1 cellular context compared by ENCODE assay signal in genomic region chr20:50403565-50404418, GRCh38.
TF ChIP-seq lines count a peak whose summit lies in the region.

No MANE protein-coding gene starts in this region.

TF ChIP-seq in A549, 52 proteins besides CTCF, POLR2A, EP300 and RAD21 (continued from another document):
- TF ChIP-seq MAX (IDR thresholded peaks at IDR 0.05) (no peak), FOSL2 (IDR thresholded peaks at IDR 0.05) (no peak), FOSL2 (CRISPR knock-in tag; IDR thresholded peaks at IDR 0.05) (no peak), REST (IDR thresholded peaks at IDR 0.05) (no peak), CBX8 (IDR thresholded peaks at IDR 0.05) (no peak), RNF2 (IDR thresholded peaks at IDR 0.05; ENCODE audit: borderline replicate concordance, low read depth) (no peak), CHD2 (IDR thresholded peaks at IDR 0.05; ENCODE audit: low read length, partially characterized antibody) (no peak), GATA3 (IDR thresholded peaks at IDR 0.05; ENCODE audit: borderline replicate concordance) (no peak), NR3C1 (IDR thresholded peaks at IDR 0.05) (no peak), POLR2AphosphoS2 (conservative IDR thresholded peaks at IDR 0.05; ENCODE audit: low read length) (no peak), ZC3H11A (IDR thresholded peaks at IDR 0.05) (no peak), ZNF302 (CRISPR knock-in tag; IDR thresholded peaks at IDR 0.05) (no peak)
